28 cellular contexts compared by ENCODE assay signal in genomic region chr6:147217840-147218404, GRCh38.
"Had no signal": no experiment of that assay in that cellular context is flagged by ENCODE, and none has a peak within 500 bp of the region (broad histone marks: within the 10 kb centered on the region; RNA-seq: fewer than 3 reads in every experiment).

No MANE protein-coding gene starts in this region.

- H3K9me3 ChIP-seq: left lung, lower lobe of right lung, neutrophil, right atrium auricular region, right lobe of liver, testis, thyroid gland, transverse colon, upper lobe of left lung, vagina had no signal

- H3K4me3 ChIP-seq: left lung, lower lobe of right lung, neural progenitor cell, right atrium auricular region, right lobe of liver, smooth muscle cell, testis, thyroid gland, transverse colon, upper lobe of left lung, vagina had no signal

- H3K4me2 ChIP-seq: smooth muscle cell had no signal

- H3K27ac ChIP-seq: left lung, lower lobe of right lung, neural progenitor cell, right atrium auricular region, right lobe of liver, testis, thyroid gland, transverse colon, upper lobe of left lung, vagina had no signal

- H3K9ac ChIP-seq: neural progenitor cell had no signal

- DNase-seq: kidney glomerular epithelial cell; left cardiac atrium; lower lobe of right lung; mammary epithelial cell; mesenchymal stem cell; naive B cell; natural killer cell; nephron progenitor cell; occipital lobe; right lobe of liver; stimulated activated CD4-positive, alpha-beta T cell treated with anti-CD3 and anti-CD28 coated beads, Interleukin-1b, Interleukin-23, amount 100 ng/mL, for 48 hours; stimulated activated CD4-positive, alpha-beta T cell treated with anti-CD3 and anti-CD28 coated beads, Interleukin-2, amount 100 ng/mL, for 48 hours; stimulated activated CD4-positive, alpha-beta T cell treated with anti-CD3 and anti-CD28 coated beads, Interleukin-4, amount 100 ng/mL, for 4 hours; stimulated activated CD8-positive, alpha-beta memory T cell treated with anti-CD3 and anti-CD28 coated beads, Interleukin-4, amount 100 ng/mL, for 48 hours; stimulated activated naive CD4-positive, alpha-beta T cell treated with Interleukin-2 at 50 U/mL for 16 hours; stimulated activated naive CD8-positive, alpha-beta T cell treated with anti-CD3 and anti-CD28 coated beads, Interleukin-15, amount 100 ng/mL, for 72 hours; substantia nigra; testis; thyroid gland; transverse colon; upper lobe of left lung had no signal

- H3K36me3 ChIP-seq: lower lobe of right lung, neural progenitor cell, right atrium auricular region, right lobe of liver, thyroid gland, vagina had no signal

- FAIRE-seq: keratinocyte had no signal

- H3K4me1 ChIP-seq: right lobe of liver, testis had no signal

- H2AFZ ChIP-seq: neural progenitor cell had no signal

- H3K27me3 ChIP-seq: left lung, neural progenitor cell, neutrophil, right atrium auricular region, right lobe of liver, testis, thyroid gland, transverse colon, upper lobe of left lung, vagina had no signal
